Comparison of ENCODE assay signal across 1 cellular context in genomic region chr10:103870503-103870902, GRCh38.
TF ChIP-seq lines count a peak whose summit lies in the region.

No MANE protein-coding gene starts in this region.

TF ChIP-seq in HepG2, 621 proteins besides CTCF, POLR2A, EP300 and RAD21 (continued from another document):
- TF ChIP-seq ZNF142 (CRISPR knock-in tag; IDR thresholded peaks at IDR 0.05) = no peak
